8 cellular contexts compared by ENCODE assay signal in the genomic region with DNA sequence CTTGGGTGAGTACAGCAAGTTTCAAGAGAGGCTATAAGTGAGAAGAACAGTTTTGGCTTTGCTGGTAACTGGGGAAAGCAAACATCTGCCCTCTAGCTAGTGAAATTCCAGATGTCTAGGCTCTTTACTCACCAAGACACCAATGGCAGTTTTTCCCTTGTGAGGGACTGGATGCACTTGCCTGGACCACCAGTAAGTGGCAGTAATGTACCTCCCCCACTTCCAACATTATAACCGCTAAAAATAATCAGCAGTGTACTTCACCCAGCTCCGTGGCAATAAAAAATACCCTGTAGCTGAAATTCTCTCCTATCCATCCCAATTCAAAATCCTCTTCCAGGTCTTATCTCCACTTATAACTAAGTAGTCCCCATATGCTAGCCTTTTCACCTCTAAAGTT.
A peak's percentile ranks its signal among the peaks of the same experiment; 100 is the strongest.
DNase-seq lines count a peak whose midpoint lies in the region; ATAC-seq, FAIRE-seq and TF ChIP-seq lines count a peak whose summit lies in the region.

No MANE protein-coding gene starts in this region.

- no peak overlapping the region for H2AFZ ChIP-seq in OCI-LY7 (ENCODE audit: low read length)
- peak overlapping the region; percentile 31 for H2AFZ ChIP-seq in endothelial cell of umbilical vein (ENCODE audit: low read depth, low read length)

- H3K36me3 ChIP-seq in A673 (ENCODE audit: insufficient read depth, low read length, poor library complexity, severe bottlenecking) (no peaks in the 10 kb centered on the region), OCI-LY7 (ENCODE audit: insufficient read depth, low read length) (peaks cover 8% of the 10 kb centered on the region), endothelial cell of umbilical vein (ENCODE audit: control insufficient read depth in 2 of 2, extremely low read depth in 1 of 2, insufficient read depth in 2 of 2, low read length in 2 of 2) (no peaks in the 10 kb centered on the region), mucosa of descending colon (ENCODE audit: low read depth) (no peaks in the 10 kb centered on the region)

- H3K9me3 ChIP-seq in A673 (ENCODE audit: low read depth, low read length, poor library complexity, severe bottlenecking) = peaks cover 4% of the 10 kb centered on the region
- H3K9me3 ChIP-seq in OCI-LY7 (ENCODE audit: low read length) = no peaks in the 10 kb centered on the region
- H3K9me3 ChIP-seq in endothelial cell of umbilical vein (replicated peaks; ENCODE audit: control insufficient read depth, insufficient read depth, low read length) = no peaks in the 10 kb centered on the region
- H3K9me3 ChIP-seq in mucosa of descending colon = no peaks in the 10 kb centered on the region

- H3K4me2 ChIP-seq in OCI-LY7 (ENCODE audit: low read length) (no peak overlapping the region), endothelial cell of umbilical vein (ENCODE audit: insufficient read depth, low read length) (no peak overlapping the region)

- H3K4me3 ChIP-seq in A673 (ENCODE audit: low read depth, low read length, poor library complexity, severe bottlenecking) = no peak overlapping the region
- H3K4me3 ChIP-seq in OCI-LY7 (ENCODE audit: low read depth, low read length, poor library complexity, severe bottlenecking) = no peak overlapping the region
- no peak overlapping the region for H3K4me3 ChIP-seq in endothelial cell of umbilical vein (replicated peaks in 1 of 3; ENCODE audit: insufficient read depth in 1 of 3, low read depth in 1 of 3, low read length in 3 of 3)
- no peak overlapping the region for H3K4me3 ChIP-seq in mucosa of descending colon

- dilution Hi-C loops in endothelial cell of umbilical vein (cut with MboI; ENCODE audit: extremely low pct_ligation_motif_present, low sequenced_read_pairs) = no loop called here

- TF ChIP-seq POLR2A in endothelial cell of umbilical vein (IDR thresholded peaks at IDR 0.05; ENCODE audit: low read depth, low read length) = no peak

- no peaks in the 10 kb centered on the region for H3K9me1 ChIP-seq in endothelial cell of umbilical vein (replicated peaks; ENCODE audit: control insufficient read depth, extremely low read depth, insufficient read depth, low read length)

- TF ChIP-seq CTCF in A673 (conservative IDR thresholded peaks at IDR 0.05; ENCODE audit: low read depth, low read length) (peak; percentile 85), GM10266 (IDR thresholded peaks at IDR 0.05; ENCODE audit: control insufficient read depth, insufficient read depth, low read depth, missing control alignments) (peak; percentile 61), OCI-LY7 (conservative IDR thresholded peaks at IDR 0.05; ENCODE audit: low read length) (peak; percentile 73), endothelial cell of umbilical vein (IDR thresholded peaks at IDR 0.05; ENCODE audit: extremely low read depth in 1 of 2, insufficient read depth in 1 of 2, low read depth in 1 of 2, low read length in 2 of 2) (peak; percentile 73 to 87), mucosa of descending colon (IDR thresholded peaks at IDR 0.05) (no peak)

- no peak overlapping the region for H3K9ac ChIP-seq in endothelial cell of umbilical vein (replicated peaks; ENCODE audit: extremely low read depth, insufficient read depth, low read length)

- no peaks in the 10 kb centered on the region for H3K9me2 ChIP-seq in OCI-LY7 (ENCODE audit: insufficient read depth, low read length)

- H3K27ac ChIP-seq in A673 (ENCODE audit: low read depth, low read length, poor library complexity, severe bottlenecking) (no peak overlapping the region), OCI-LY7 (ENCODE audit: low read depth, low read length, poor library complexity, severe bottlenecking) (no peak overlapping the region), endothelial cell of umbilical vein (ENCODE audit: insufficient read depth, low read depth, low read length) (no peak overlapping the region)

- H3K4me1 ChIP-seq in A673 (ENCODE audit: insufficient read depth, low read length, poor library complexity, severe bottlenecking) (no peaks in the 10 kb centered on the region), OCI-LY7 (ENCODE audit: insufficient read depth, low read length, poor library complexity, severe bottlenecking) (no peaks in the 10 kb centered on the region), endothelial cell of umbilical vein (ENCODE audit: control insufficient read depth, extremely low read depth, insufficient read depth, low read length) (no peaks in the 10 kb centered on the region), mucosa of descending colon (ENCODE audit: low read depth) (no peaks in the 10 kb centered on the region)

- BruUV-seq in A673 (replicated peaks; lab: Mats Ljungman, UMichigan) (no TSS peak), OCI-LY7 (replicated peaks; lab: Mats Ljungman, UMichigan) (no TSS peak), endothelial cell of umbilical vein (replicated peaks; lab: Mats Ljungman, UMichigan) (no TSS peak)

- H4K20me1 ChIP-seq in OCI-LY7 (ENCODE audit: insufficient read depth, low read length) (no peaks in the 10 kb centered on the region), endothelial cell of umbilical vein (replicated peaks; ENCODE audit: control insufficient read depth, extremely low read depth, insufficient read depth, low read length) (no peaks in the 10 kb centered on the region)

- peak; percentile 89 for ATAC-seq in HG02885 (IDR thresholded peaks at IDR 0.05; ENCODE audit: poor library complexity, unreplicated experiment)
- ATAC-seq in mucosa of descending colon = peak; percentile 44

- no peaks in the 10 kb centered on the region for H3K79me2 ChIP-seq in OCI-LY7 (ENCODE audit: insufficient read depth, low read depth, low read length)
- no peaks in the 10 kb centered on the region for H3K79me2 ChIP-seq in endothelial cell of umbilical vein (ENCODE audit: control insufficient read depth, insufficient read depth, low read length)

- FAIRE-seq in endothelial cell of umbilical vein (lab: Jason Lieb, UNC) = peak; percentile 80

- DNase-seq in A673 (ENCODE audit: low spot score) (peak; percentile 75), GM10266 (ENCODE audit: extremely low spot score) (peak; percentile 26), OCI-LY7 (ENCODE audit: low spot score) (peak; percentile 24), endothelial cell of umbilical vein (ENCODE audit: low read depth, low spot score) (peak; percentile 61), mucosa of descending colon (peak in 1 of 3 donors; percentile 16), GF-D8 (lab: John Stamatoyannopoulos, UW) (no peak)
- DNase-seq in stimulated activated naive CD4-positive, alpha-beta T cell (lab: John Stamatoyannopoulos, UW) = no peak

- intact Hi-C loops in A673 (cut with micrococcal nuclease; ENCODE audit: unreplicated experiment) (loop anchor here (10.0 kb wide), 1 partner anchor 802 kb away; no protein-coding TSS in a partner anchor), OCI-LY7 (cut with micrococcal nuclease; ENCODE audit: unreplicated experiment) (no loop called here), endothelial cell of umbilical vein (cut with micrococcal nuclease) (loop anchor here (1.0 to 2.0 kb wide), 2 partner anchors 1004 to 1007 kb away; partner anchors contain the start of gene ZEB2), mucosa of descending colon (cut with DNase I, micrococcal nuclease) (no loop called here)

- H3K27me3 ChIP-seq in A673 (replicated peaks; ENCODE audit: insufficient read depth, low read depth, low read length, poor library complexity) = no peaks in the 10 kb centered on the region
- no peaks in the 10 kb centered on the region for H3K27me3 ChIP-seq in endothelial cell of umbilical vein (ENCODE audit: control insufficient read depth in 2 of 2, insufficient read depth in 2 of 2, low read length in 2 of 2)

- POLR2A ChIA-PET in A673 (lab: Charles Lee; ENCODE audit: low non-redundant PET) = no interaction called here
- POLR2A ChIA-PET in OCI-LY7 (lab: Charles Lee) = no interaction called here
- POLR2A ChIA-PET in endothelial cell of umbilical vein (lab: Charles Lee) = no interaction called here

- CTCF ChIA-PET in A673 (lab: Charles Lee) (no interaction called here), OCI-LY7 (lab: Charles Lee; ENCODE audit: unreplicated experiment) (no interaction called here), endothelial cell of umbilical vein (lab: Charles Lee) (interaction anchor here (1.5 to 2.0 kb wide), 2 partner anchors 9 to 13 kb away, joined by 4 to 9 read pairs; no protein-coding TSS in a partner anchor)

TF ChIP-seq in endothelial cell of umbilical vein, 7 proteins besides CTCF, POLR2A, EP300 and RAD21:
- TF ChIP-seq JUN (IDR thresholded peaks at IDR 0.05; ENCODE audit: borderline replicate concordance, insufficient read depth, insufficient read length, low read depth) (no peak), MYC (IDR thresholded peaks at IDR 0.05; ENCODE audit: low read depth, low read length) (no peak), FOS (IDR thresholded peaks at IDR 0.05; ENCODE audit: borderline replicate concordance, insufficient read depth, low read length) (no peak), MAX (IDR thresholded peaks at IDR 0.05; ENCODE audit: insufficient read depth, insufficient read length) (no peak), EZH2 (IDR thresholded peaks at IDR 0.05; ENCODE audit: borderline replicate concordance, low read depth, low read length, severe bottlenecking) (no peak), GATA2 (IDR thresholded peaks at IDR 0.05; ENCODE audit: insufficient read depth, insufficient read length, low read depth, low read length) (no peak), POLR2AphosphoS5 (IDR thresholded peaks at IDR 0.05; ENCODE audit: insufficient read depth, low read depth, low read length) (no peak)

Comparison
In these comparisons a context has a peak if more than half of its experiments do, and no peak if none do; other contexts are left out.
1. DNase-seq: peak in A673 (single experiment), GM10266 (single experiment), OCI-LY7 (single experiment) and endothelial cell of umbilical vein (single experiment); none in stimulated activated naive CD4-positive, alpha-beta T cell (0 of 6) and GF-D8 (single experiment).
2. intact Hi-C loops: an anchor here in A673 (10.0 kb wide) and endothelial cell of umbilical vein (1.0 to 2.0 kb wide); none called in OCI-LY7 and mucosa of descending colon.